24 cellular contexts compared by ENCODE assay signal in the genomic region with DNA sequence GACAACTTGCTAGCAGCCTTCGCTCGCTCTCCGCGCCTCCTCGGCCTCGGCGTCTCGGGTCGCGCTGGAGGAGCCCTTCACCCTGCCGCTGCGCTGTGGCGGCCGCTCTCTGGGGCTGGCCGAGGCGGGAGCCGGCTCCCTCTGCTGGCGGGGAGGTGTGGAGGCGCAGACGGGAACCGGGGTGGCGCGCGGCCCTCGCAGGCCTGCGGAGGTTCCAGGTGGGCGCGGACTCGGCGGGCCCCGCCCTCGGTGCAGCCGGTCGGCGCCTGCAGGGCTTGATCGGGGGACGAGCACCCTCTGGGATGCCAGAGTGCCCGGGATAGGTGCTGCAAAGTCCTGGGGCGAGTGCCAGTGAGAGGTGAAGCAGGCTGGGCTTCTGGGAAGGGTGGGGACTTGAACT.
"Had no signal": no experiment of that assay in that cellular context is flagged by ENCODE, and none has a peak within 500 bp of the region (broad histone marks: within the 10 kb centered on the region; RNA-seq: fewer than 3 reads in every experiment).

No MANE protein-coding gene starts in this region.

- H3K9me3 Mint-ChIP-seq: activated CD8-positive, alpha-beta T cell treated with anti-CD3 and anti-CD28 coated beads for 36 hours had no signal

- H3K79me2 ChIP-seq: parathyroid adenoma had no signal

- H2AFZ ChIP-seq: parathyroid adenoma had no signal

- H3K9me3 ChIP-seq: mucosa of descending colon, neutrophil, tibial artery had no signal

- H3K27me3 Mint-ChIP-seq: activated CD8-positive, alpha-beta T cell treated with anti-CD3 and anti-CD28 coated beads for 36 hours; activated naive CD4-positive, alpha-beta T cell treated with anti-CD3 and anti-CD28 coated beads, Interleukin-2, amount 10 ng/mL, durations not matched to agents 7 days and 5 days; activated naive CD8-positive, alpha-beta T cell treated with anti-CD3 and anti-CD28 coated beads, Interleukin-2, amount 50 U/mL, for 24 hours; naive thymus-derived CD4-positive, alpha-beta T cell had no signal

- H3K36me3 Mint-ChIP-seq: activated naive CD4-positive, alpha-beta T cell treated with anti-CD3 and anti-CD28 coated beads, Interleukin-2, amount 10 ng/mL, durations not matched to agents 7 days and 5 days; brain; naive thymus-derived CD4-positive, alpha-beta T cell had no signal

- H3K27ac ChIP-seq: coronary artery, neutrophil, parathyroid adenoma, tibial artery had no signal

- H3K27me3 ChIP-seq: neutrophil, tibial artery had no signal

- H3K36me3 ChIP-seq: neutrophil, tibial artery had no signal

- FAIRE-seq: frontal cortex, urothelium cell line had no signal

- H3K4me3 ChIP-seq: coronary artery, mucosa of descending colon, tibial artery had no signal

- H3K4me1 Mint-ChIP-seq: activated naive CD4-positive, alpha-beta T cell treated with anti-CD3 and anti-CD28 coated beads, Interleukin-2, amount 10 ng/mL, durations not matched to agents 7 days and 5 days; activated naive CD8-positive, alpha-beta T cell treated with anti-CD3 and anti-CD28 coated beads, Interleukin-2, amount 50 U/mL, for 24 hours; naive thymus-derived CD4-positive, alpha-beta T cell had no signal

- DNase-seq: activated CD4-positive, alpha-beta T cell treated with anti-CD3 and anti-CD28 coated beads for 48 hours; activated CD4-positive, CD25-positive, alpha-beta regulatory T cell; activated CD8-positive, alpha-beta T cell treated with anti-CD3 and anti-CD28 coated beads for 36 hours; activated effector memory CD4-positive, alpha-beta T cell treated with Interleukin-2 at 50 U/mL for 16 hours; activated naive CD4-positive, alpha-beta T cell treated with anti-CD3 and anti-CD28 coated beads, Interleukin-2, amount 10 ng/mL, durations not matched to agents 7 days and 5 days; activated naive CD8-positive, alpha-beta T cell treated with anti-CD3 and anti-CD28 coated beads, Interleukin-2, amount 50 U/mL, for 24 hours; activated T-cell treated with anti-CD3 and anti-CD28 coated beads, Interleukin-2, amount 50 U/mL, for 4 hours; anterior cingulate cortex; central memory CD4-positive, alpha-beta T cell; erythroblast; head of caudate nucleus; mesenchymal stem cell; naive thymus-derived CD4-positive, alpha-beta T cell; stimulated activated CD8-positive, alpha-beta memory T cell treated with anti-CD3 and anti-CD28 coated beads, Interleukin-4, amount 100 ng/mL, for 48 hours; stimulated activated naive CD4-positive, alpha-beta T cell treated with Interleukin-2 at 50 U/mL for 16 hours; SW 1271; tibial artery had no signal

- H3K4me1 ChIP-seq: parathyroid adenoma had no signal

- H3K4me3 Mint-ChIP-seq: activated CD8-positive, alpha-beta T cell treated with anti-CD3 and anti-CD28 coated beads for 36 hours; activated naive CD4-positive, alpha-beta T cell treated with anti-CD3 and anti-CD28 coated beads, Interleukin-2, amount 10 ng/mL, durations not matched to agents 7 days and 5 days; activated naive CD8-positive, alpha-beta T cell treated with anti-CD3 and anti-CD28 coated beads, Interleukin-2, amount 50 U/mL, for 24 hours; activated T-cell treated with anti-CD3 and anti-CD28 coated beads, Interleukin-2, amount 50 U/mL, for 4 hours; brain; naive thymus-derived CD4-positive, alpha-beta T cell had no signal

- H3K9ac ChIP-seq: parathyroid adenoma had no signal

- ATAC-seq: activated CD8-positive, alpha-beta T cell treated with anti-CD3 and anti-CD28 coated beads for 36 hours; activated naive CD8-positive, alpha-beta T cell treated with anti-CD3 and anti-CD28 coated beads, Interleukin-2, amount 50 U/mL, for 24 hours; activated T-cell treated with anti-CD3 and anti-CD28 coated beads, Interleukin-2, amount 50 U/mL, for 4 hours; mucosa of descending colon; naive thymus-derived CD4-positive, alpha-beta T cell had no signal

- H3K27ac Mint-ChIP-seq: activated CD8-positive, alpha-beta T cell treated with anti-CD3 and anti-CD28 coated beads for 36 hours; activated naive CD4-positive, alpha-beta T cell treated with anti-CD3 and anti-CD28 coated beads, Interleukin-2, amount 10 ng/mL, durations not matched to agents 7 days and 5 days; activated naive CD8-positive, alpha-beta T cell treated with anti-CD3 and anti-CD28 coated beads, Interleukin-2, amount 50 U/mL, for 24 hours; brain; naive thymus-derived CD4-positive, alpha-beta T cell had no signal
